24 cellular contexts compared by ENCODE assay signal in genomic region chr6:34229877-34230276, GRCh38. TPM values are rescaled to one million over a fixed set of nuclear protein-coding genes. Genes with fewer than 3 reads are reported as not detected.
DNase-seq lines count a peak whose midpoint lies in the region; ATAC-seq and TF ChIP-seq lines count a peak whose summit lies in the region.
"Had no signal": no experiment of that assay in that cellular context is flagged by ENCODE, and none has a peak within 500 bp of the region (broad histone marks: within the 10 kb centered on the region; RNA-seq: fewer than 3 reads in every experiment).

No MANE protein-coding gene starts in this region.

- no peak overlapping the region for H3K4me3 Mint-ChIP-seq in chondrocyte (ENCODE audit: unreplicated experiment)
- H3K4me3 Mint-ChIP-seq in activated naive CD8-positive, alpha-beta T cell treated with anti-CD3 and anti-CD28 coated beads, Interleukin-2, amount 50 U/mL, for 24 hours: no peak overlapping the region

- H3K27me3 Mint-ChIP-seq in chondrocyte (ENCODE audit: low read depth): no peaks in the 10 kb centered on the region
- no peaks in the 10 kb centered on the region for H3K27me3 Mint-ChIP-seq in activated naive CD8-positive, alpha-beta T cell treated with anti-CD3 and anti-CD28 coated beads, Interleukin-2, amount 50 U/mL, for 24 hours
- H3K27me3 Mint-ChIP-seq: CD8-positive, alpha-beta memory T cell had no signal

- no peak overlapping the region for H4K8ac ChIP-seq in mesendoderm (ENCODE audit: low read depth, low read length)

- no peaks in the 10 kb centered on the region for H3K79me1 ChIP-seq in mesendoderm (ENCODE audit: low read length)

- no peaks in the 10 kb centered on the region for H3K27me3 ChIP-seq in mesendoderm (ENCODE audit: insufficient read depth, low read length, poor library complexity)
- H3K27me3 ChIP-seq: BLaER1 treated with 17β-estradiol and CSF1 and Interleukin-3, amounts not matched to agents 10 nM and 100 nM had no signal

- no peaks in the 10 kb centered on the region for H3K4me1 Mint-ChIP-seq in chondrocyte (ENCODE audit: low read depth)
- peaks cover 36% of the 10 kb centered on the region for H3K4me1 Mint-ChIP-seq in activated naive CD8-positive, alpha-beta T cell treated with anti-CD3 and anti-CD28 coated beads, Interleukin-2, amount 50 U/mL, for 24 hours

- no peak overlapping the region for H4K5ac ChIP-seq in mesendoderm (ENCODE audit: low read length)

- no peak overlapping the region for H3K4me2 ChIP-seq in mesendoderm (ENCODE audit: low read length)
- H3K4me2 ChIP-seq: KMS-11 had no signal

- H3K27ac Mint-ChIP-seq in chondrocyte (ENCODE audit: unreplicated experiment): no peak overlapping the region
- no peak overlapping the region for H3K27ac Mint-ChIP-seq in activated naive CD8-positive, alpha-beta T cell treated with anti-CD3 and anti-CD28 coated beads, Interleukin-2, amount 50 U/mL, for 24 hours

- peak overlapping the region; percentile 18 for H3K23ac ChIP-seq in mesendoderm (ENCODE audit: low read length)

- H3K36me3 ChIP-seq in mesendoderm (ENCODE audit: control insufficient read depth, insufficient read depth, low read length): no peaks in the 10 kb centered on the region
- H3K36me3 ChIP-seq: BLaER1 treated with 17β-estradiol and CSF1 and Interleukin-3, amounts not matched to agents 10 nM and 100 nM had no signal

- H3K9ac ChIP-seq in mesendoderm (ENCODE audit: low read length): no peak overlapping the region
- H3K9ac ChIP-seq: BLaER1 treated with 17β-estradiol and CSF1 and Interleukin-3, amounts not matched to agents 10 nM and 100 nM; GM23248; KMS-11 had no signal

- H2BK15ac ChIP-seq in mesendoderm (replicated peaks; ENCODE audit: low read depth): no peak overlapping the region

- ATAC-seq in activated naive CD8-positive, alpha-beta T cell treated with anti-CD3 and anti-CD28 coated beads, Interleukin-2, amount 50 U/mL, for 24 hours: no peak

- no CpG with 5 or more reads among the region's 8 CpGs for WGBS in mesendoderm (ENCODE audit: extremely low coverage, insufficient coverage, low lambda C conversion rate)

- H3K27ac ChIP-seq in mesendoderm (ENCODE audit: low read depth, low read length): no peak overlapping the region
- H3K27ac ChIP-seq: 22Rv1, GM23248, KMS-11 had no signal

- DNase-seq in activated effector memory CD4-positive, alpha-beta T cell treated with anti-CD3 and anti-CD28 coated beads, Interleukin-2, amount 50 U/mL, for 16 hours: peak; percentile 27
- DNase-seq in activated effector memory CD4-positive, alpha-beta T cell treated with Interleukin-2 at 50 U/mL for 16 hours: no peak
- DNase-seq in chondrocyte (ENCODE audit: low spot score) (peak; percentile 20), mesendoderm (no peak), activated gamma-delta T cell (lab: John Stamatoyannopoulos, UW) (no peak), HuH-7 (ENCODE audit: low spot score) (no peak)
- no peak for DNase-seq in activated naive CD4-positive, alpha-beta T cell treated with anti-CD3 and anti-CD28 coated beads, Interleukin-2, amount 50 U/mL, for 16 hours
- no peak for DNase-seq in activated naive CD8-positive, alpha-beta T cell treated with anti-CD3 and anti-CD28 coated beads, Interleukin-2, amount 50 U/mL, for 24 hours
- DNase-seq: ACHN; CD8-positive, alpha-beta memory T cell; DMS53; GDM1; HCEC 1CT; IMR-90; NCI-H1694 treated with DMSO at 0.1 percent for 48 hours; NCI-H2081 treated with DMSO at 0.1 percent for 48 hours; NCI-H2171 treated with DMSO at 0.1 percent for 48 hours; NCI-H524 treated with DMSO at 0.1 percent for 48 hours; NCI-H82; Right ventricle myocardium superior had no signal

- no peak for TF ChIP-seq CTCF in chondrocyte (IDR thresholded peaks at IDR 0.05)

- no peaks in the 10 kb centered on the region for H3K36me3 Mint-ChIP-seq in chondrocyte (ENCODE audit: low read depth)
- H3K36me3 Mint-ChIP-seq in activated naive CD8-positive, alpha-beta T cell treated with anti-CD3 and anti-CD28 coated beads, Interleukin-2, amount 50 U/mL, for 24 hours (ENCODE audit: low read depth): no peaks in the 10 kb centered on the region
- H3K36me3 Mint-ChIP-seq: CD8-positive, alpha-beta memory T cell had no signal

- H3K4ac ChIP-seq in mesendoderm (ENCODE audit: low read depth, low read length): no peak overlapping the region

- H3K4me1 ChIP-seq in mesendoderm (ENCODE audit: control insufficient read depth, low read depth, low read length): peaks cover 23% of the 10 kb centered on the region

- H3K56ac ChIP-seq in mesendoderm (ENCODE audit: low read length): no peak overlapping the region

- H2BK5ac ChIP-seq in mesendoderm (ENCODE audit: low read length): no peak overlapping the region

- H3K9me3 Mint-ChIP-seq in chondrocyte (ENCODE audit: low read depth): no peaks in the 10 kb centered on the region
- no peaks in the 10 kb centered on the region for H3K9me3 Mint-ChIP-seq in activated naive CD8-positive, alpha-beta T cell treated with anti-CD3 and anti-CD28 coated beads, Interleukin-2, amount 50 U/mL, for 24 hours
- H3K9me3 Mint-ChIP-seq: CD8-positive, alpha-beta memory T cell had no signal

- H2BK120ac ChIP-seq in mesendoderm (ENCODE audit: low read depth, low read length): no peak overlapping the region

- no peak overlapping the region for H3K18ac ChIP-seq in mesendoderm (ENCODE audit: low read length)

- H3K79me2 ChIP-seq in mesendoderm (ENCODE audit: control insufficient read depth, insufficient read depth, low read length): no peaks in the 10 kb centered on the region

- H3K4me3 ChIP-seq in mesendoderm (ENCODE audit: low read length): no peak overlapping the region
- H3K4me3 ChIP-seq: BLaER1 treated with 17β-estradiol and CSF1 and Interleukin-3, amounts not matched to agents 10 nM and 100 nM; GM23248 had no signal

- no peak overlapping the region for H2AK5ac ChIP-seq in mesendoderm (ENCODE audit: low read length)

RNA-seq across cellular contexts. Expression of gene HMGA1, which starts 6.8 kb away (rescaled TPM):
- total RNA-seq in chondrocyte: 33.4 to 55.2 TPM (median 37.8 TPM) in 3 replicates
- polyA plus RNA-seq in mesendoderm (2013, experiment 1 of 2): 3,300 TPM
- 3,237 TPM for polyA plus RNA-seq in mesendoderm (2013, experiment 2 of 2)

RNA-seq across cellular contexts. Expression of gene SMIM29, which starts 18.9 kb away (rescaled TPM):
- total RNA-seq in chondrocyte: 15.5 to 19.0 TPM (median 18.0 TPM) in 3 replicates
- polyA plus RNA-seq in mesendoderm (2013, experiment 1 of 2): 4.7 TPM
- polyA plus RNA-seq in mesendoderm (2013, experiment 2 of 2): 4.6 TPM

Comparison
In these comparisons a context has a peak if more than half of its experiments do, and no peak if none do; other contexts are left out.
1. DNase-seq: peak in activated effector memory CD4-positive, alpha-beta T cell treated with anti-CD3 and anti-CD28 coated beads, Interleukin-2, amount 50 U/mL, for 16 hours (single experiment) and chondrocyte (single experiment); none in activated effector memory CD4-positive, alpha-beta T cell treated with Interleukin-2 at 50 U/mL for 16 hours (single experiment), mesendoderm (single experiment), activated naive CD4-positive, alpha-beta T cell treated with anti-CD3 and anti-CD28 coated beads, Interleukin-2, amount 50 U/mL, for 16 hours (single experiment), activated naive CD8-positive, alpha-beta T cell treated with anti-CD3 and anti-CD28 coated beads, Interleukin-2, amount 50 U/mL, for 24 hours (single experiment), activated gamma-delta T cell (single experiment) and HuH-7 (single experiment).